18 cellular contexts compared by ENCODE assay signal in genomic region chr9:110443878-110444245, GRCh38.
DNase-seq lines count a peak whose midpoint lies in the region; ATAC-seq and TF ChIP-seq lines count a peak whose summit lies in the region.
"Had no signal": no experiment of that assay in that cellular context is flagged by ENCODE, and none has a peak within 500 bp of the region (broad histone marks: within the 10 kb centered on the region; RNA-seq: fewer than 3 reads in every experiment).

No MANE protein-coding gene starts in this region.

- H3K4me1 ChIP-seq in ACC112 (ENCODE audit: control insufficient read depth, insufficient read depth, low read length, unreplicated experiment): peaks cover 44% of the 10 kb centered on the region
- no peaks in the 10 kb centered on the region for H3K4me1 ChIP-seq in hepatocyte (ENCODE audit: insufficient read depth)
- H3K4me1 ChIP-seq: upper lobe of right lung had no signal

- H3K79me2 ChIP-seq in ACC112 (ENCODE audit: control insufficient read depth, insufficient read depth, low read length, unreplicated experiment): no peaks in the 10 kb centered on the region
- H3K79me2 ChIP-seq in hepatocyte: no peaks in the 10 kb centered on the region

- H3K27ac ChIP-seq in ACC112 (ENCODE audit: low read depth, low read length) (peak overlapping the region; percentile 100), hepatocyte (peak overlapping the region; percentile 10)
- H3K27ac ChIP-seq: upper lobe of right lung had no signal

- H2AFZ ChIP-seq in ACC112 (ENCODE audit: low read length, unreplicated experiment) (no peak overlapping the region), hepatocyte (no peak overlapping the region)

- H3K27me3 ChIP-seq in ACC112 (ENCODE audit: insufficient read depth, low read length) (no peaks in the 10 kb centered on the region), hepatocyte (no peaks in the 10 kb centered on the region)
- H3K27me3 ChIP-seq: upper lobe of right lung had no signal

- DNase-seq in GM04504 (ENCODE audit: low read depth) (peak; percentile 38), cardiac fibroblast (ENCODE audit: low read depth in 2 of 2) (peak; percentile 75 to 93), hepatocyte (ENCODE audit: low spot score) (no peak), amniotic stem cell (lab: John Stamatoyannopoulos, UW) (no peak), A172 (ENCODE audit: low spot score) (no peak), NCI-H146 treated with DMSO at 0.1 percent for 48 hours (lab: John Stamatoyannopoulos, UW; ENCODE audit: unreplicated experiment) (no peak)
- DNase-seq: activated CD4-positive, CD25-positive, alpha-beta regulatory T cell; AML-193; COR-L47; GDM1; NCI-H2081 treated with DMSO at 0.1 percent for 48 hours; NCI-H526; SIG-M5; stimulated activated naive CD4-positive, alpha-beta T cell treated with Interleukin-2 at 50 U/mL for 16 hours; T-helper 2 cell; upper lobe of right lung had no signal

- H3K9me3 ChIP-seq in hepatocyte (ENCODE audit: low read depth): no peaks in the 10 kb centered on the region
- H3K9me3 ChIP-seq: upper lobe of right lung had no signal

- no peak overlapping the region for H3K4me2 ChIP-seq in hepatocyte

- peaks cover 45% of the 10 kb centered on the region for H3K36me3 ChIP-seq in ACC112 (ENCODE audit: insufficient read depth, low read length)
- no peaks in the 10 kb centered on the region for H3K36me3 ChIP-seq in hepatocyte (replicated peaks; ENCODE audit: insufficient read depth, low read depth)

- H3K4me3 ChIP-seq in ACC112 (ENCODE audit: low read depth, low read length): peak overlapping the region; percentile 25; the same call in 1 of the 2 replicates
- H3K4me3 ChIP-seq in cardiac fibroblast (replicated peaks in 1 of 2; ENCODE audit: low read depth in 2 of 2, low read length in 2 of 2): no peak overlapping the region
- H3K4me3 ChIP-seq in hepatocyte: no peak overlapping the region
- H3K4me3 ChIP-seq: upper lobe of right lung had no signal

- no peaks in the 10 kb centered on the region for H3K9me2 ChIP-seq in hepatocyte (replicated peaks; ENCODE audit: insufficient read depth)

- TF ChIP-seq CTCF in cardiac fibroblast (IDR thresholded peaks at IDR 0.05; ENCODE audit: low read depth, low read length) (no peak), hepatocyte (IDR thresholded peaks at IDR 0.05; ENCODE audit: poor library complexity) (no peak)

- no peaks in the 10 kb centered on the region for H4K20me1 ChIP-seq in hepatocyte (ENCODE audit: insufficient read depth, poor library complexity, severe bottlenecking)

- ATAC-seq in HG02970 (IDR thresholded peaks at IDR 0.05; ENCODE audit: low FRiP score, unreplicated experiment): no peak
- ATAC-seq: upper lobe of right lung had no signal

Comparison
In these comparisons a context has a peak if more than half of its experiments do, and no peak if none do; other contexts are left out.
1. DNase-seq: peak in GM04504 (single experiment) and cardiac fibroblast (2 of 2); none in hepatocyte (single experiment), amniotic stem cell (single experiment), A172 (single experiment) and NCI-H146 treated with DMSO at 0.1 percent for 48 hours (single experiment).